21 cellular contexts compared by ENCODE assay signal in the genomic region with DNA sequence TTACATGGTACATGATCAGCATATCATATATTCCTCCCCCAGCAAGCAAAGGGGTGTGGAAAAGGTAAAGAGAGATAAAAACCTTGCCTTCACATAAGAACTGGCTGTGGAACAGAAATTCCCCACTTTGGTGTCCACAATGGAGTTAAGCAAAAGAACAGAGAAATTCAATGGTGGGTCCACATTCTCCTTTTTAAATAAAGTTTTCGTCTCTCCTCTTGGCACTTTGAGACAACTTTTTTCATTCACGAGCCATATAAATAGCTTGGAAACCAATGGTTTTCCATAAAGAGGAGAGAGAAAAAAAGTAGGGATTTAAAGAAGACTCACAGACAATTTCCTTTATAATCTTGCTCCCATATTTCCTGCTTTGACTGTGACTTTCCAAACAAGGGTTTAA.
DNase-seq lines count a peak whose midpoint lies in the region; ATAC-seq, FAIRE-seq and TF ChIP-seq lines count a peak whose summit lies in the region.
"Had no signal": no experiment of that assay in that cellular context is flagged by ENCODE, and none has a peak within 500 bp of the region (broad histone marks: within the 10 kb centered on the region; RNA-seq: fewer than 3 reads in every experiment).

No MANE protein-coding gene starts in this region.

- peak overlapping the region; percentile 96; the same call in 1 of the 2 replicates for H3K27ac ChIP-seq in IMR-90 (ENCODE audit: insufficient read depth, low read length)
- H3K27ac ChIP-seq in K562 (ENCODE audit: extremely low read depth, low read depth, low read length) = no peak overlapping the region
- H3K27ac ChIP-seq in esophagus squamous epithelium = peak overlapping the region in 1 of 4 donors; percentile 36
- H3K27ac ChIP-seq: A549, prostate gland, transverse colon had no signal

- H3K4me2 ChIP-seq in IMR-90 (ENCODE audit: low read depth, low read length) = peak overlapping the region; percentile 31
- no peak overlapping the region for H3K4me2 ChIP-seq in K562 (ENCODE audit: insufficient read depth, low read length)
- peak overlapping the region; percentile 7 for H3K4me2 ChIP-seq in skeletal muscle satellite cell (ENCODE audit: low read length)
- H3K4me2 ChIP-seq: A549 had no signal

- peak overlapping the region; percentile 95 for H2BK5ac ChIP-seq in IMR-90 (ENCODE audit: low read depth, low read length, poor library complexity, severe bottlenecking)

- H2AFZ ChIP-seq in IMR-90 (replicated peaks; ENCODE audit: low read length, poor library complexity) (no peak overlapping the region), K562 (ENCODE audit: low read depth, low read length) (peak overlapping the region; percentile 27; the same call in 1 of the 2 replicates)

- WGBS in IMR-90 (ENCODE audit: extremely low coverage in 2 of 2, insufficient read length in 1 of 2), 2 experiments = no CpG with 5 or more reads among the region's 2 CpGs
- WGBS in K562 (ENCODE audit: insufficient coverage, low coverage, missing lambda C conversion rate) = 17% methylated on average over 2 of the region's 2 CpGs
- WGBS in esophagus squamous epithelium, 2 donors = 77 to 82% methylated on average over 2 of the region's 2 CpGs

- peak overlapping the region; percentile 89 for H4K5ac ChIP-seq in IMR-90 (ENCODE audit: low read depth, low read length)

- CTCF ChIA-PET in activated CD4-positive, alpha-beta T cell treated with anti-CD3 and anti-CD28 coated beads, Interleukin-2, amount 10 ng/mL, durations not matched to agents 7 days and 5 days (lab: Charles Lee) = interaction anchor here (1.0 kb wide), 1 partner anchor 27 kb away, joined by 3 read pairs; no protein-coding TSS in a partner anchor
- CTCF ChIA-PET in IMR-90 (lab: Yijun Ruan, JAX) (no interaction called here), K562 (lab: Yijun Ruan, JAX; ENCODE audit: low intra/inter-chr PET ratio) (no interaction called here)

- H2AK9ac ChIP-seq in IMR-90 (replicated peaks; ENCODE audit: low read depth, low read length, poor library complexity) = no peak overlapping the region

- no peak overlapping the region for H3K4me3 ChIP-seq in IMR-90 (ENCODE audit: insufficient read depth, low read depth, low read length)
- no peak overlapping the region for H3K4me3 ChIP-seq in K562
- no peak overlapping the region for H3K4me3 ChIP-seq in skeletal muscle satellite cell (ENCODE audit: low read length)
- H3K4me3 ChIP-seq in esophagus squamous epithelium = no peak overlapping the region
- H3K4me3 ChIP-seq: A549, lung, prostate gland, transverse colon had no signal

- peak overlapping the region; percentile 73 for H3K4me3 Mint-ChIP-seq in activated CD4-positive, alpha-beta T cell treated with anti-CD3 and anti-CD28 coated beads, Interleukin-2, amount 10 ng/mL, durations not matched to agents 24 days and 14 days
- H3K4me3 Mint-ChIP-seq in activated CD4-positive, alpha-beta T cell treated with anti-CD3 and anti-CD28 coated beads, Interleukin-2, amount 10 ng/mL, durations not matched to agents 7 days and 5 days = no peak overlapping the region
- H3K4me3 Mint-ChIP-seq: CD14-positive monocyte had no signal

- no peak for TF ChIP-seq EP300 in K562 (IDR thresholded peaks at IDR 0.05; ENCODE audit: low read length)

- H3K23ac ChIP-seq in IMR-90 (ENCODE audit: low read depth, low read length) = peak overlapping the region; percentile 59; the same call in 1 of the 2 replicates

- H3K36me3 ChIP-seq in IMR-90 (ENCODE audit: control insufficient read depth, insufficient read depth, low read length) (peaks cover 3% of the 10 kb centered on the region; the same call in 1 of the 2 replicates), K562 (ENCODE audit: control insufficient read depth, insufficient read depth, low read length) (no peaks in the 10 kb centered on the region), skeletal muscle satellite cell (ENCODE audit: insufficient read depth, low read length) (peaks cover 10% of the 10 kb centered on the region), esophagus squamous epithelium (no peaks in the 10 kb centered on the region)
- H3K36me3 ChIP-seq: prostate gland, transverse colon had no signal

- H4K20me1 ChIP-seq in IMR-90 (ENCODE audit: insufficient read depth, low read length) (no peaks in the 10 kb centered on the region), K562 (replicated peaks; ENCODE audit: control insufficient read depth, insufficient read depth, low read length) (no peaks in the 10 kb centered on the region)

- TF ChIP-seq POLR2A in IMR-90 (IDR thresholded peaks at IDR 0.05; ENCODE audit: low read depth, low read length) (no peak), K562 (conservative IDR thresholded peaks at IDR 0.05) (no peak), esophagus squamous epithelium (IDR thresholded peaks at IDR 0.05) (no peak)

- H3K9me3 Mint-ChIP-seq in activated CD4-positive, alpha-beta T cell treated with anti-CD3 and anti-CD28 coated beads, Interleukin-2, amount 10 ng/mL, durations not matched to agents 24 days and 14 days = no peaks in the 10 kb centered on the region
- H3K9me3 Mint-ChIP-seq in activated CD4-positive, alpha-beta T cell treated with anti-CD3 and anti-CD28 coated beads, Interleukin-2, amount 10 ng/mL, durations not matched to agents 7 days and 5 days = no peaks in the 10 kb centered on the region
- H3K9me3 Mint-ChIP-seq: CD14-positive monocyte, naive B cell had no signal

- H3K18ac ChIP-seq in IMR-90 (ENCODE audit: low read depth, low read length) = peak overlapping the region; percentile 96

- peak overlapping the region; percentile 86 for H3K14ac ChIP-seq in IMR-90 (replicated peaks; ENCODE audit: low read depth, low read length)

- no peak for FAIRE-seq in K562 (lab: Jason Lieb, UNC)
- FAIRE-seq: A549 had no signal

- peak overlapping the region; percentile 46; the same call in 2 of the 3 replicates for H2BK15ac ChIP-seq in IMR-90 (ENCODE audit: low read depth, low read length)

- peaks cover 40 to 69% of the 10 kb centered on the region in 2 experiments for H3K79me1 ChIP-seq in IMR-90 (ENCODE audit: low read depth in 1 of 2, low read length in 2 of 2)

- TF ChIP-seq CTCF in IMR-90 (conservative IDR thresholded peaks at IDR 0.05; ENCODE audit: low read depth, low read length) (no peak), K562 (IDR thresholded peaks at IDR 0.05 in 2 of 3, conservative IDR thresholded peaks at IDR 0.05 in 1 of 3; ENCODE audit: insufficient read depth in 2 of 3, low read depth in 1 of 3, low read length in 3 of 3) (no peak), esophagus squamous epithelium (IDR thresholded peaks at IDR 0.05) (no peak), GM13976 (IDR thresholded peaks at IDR 0.05; ENCODE audit: borderline replicate concordance, control extremely low read depth, extremely low read depth, insufficient read depth, missing control alignments) (no peak)

- H2AK5ac ChIP-seq in IMR-90 (ENCODE audit: low read depth, low read length) = peak overlapping the region; percentile 69

- DNase-seq in activated CD4-positive, alpha-beta T cell treated with anti-CD3 and anti-CD28 coated beads, Interleukin-2, amount 10 ng/mL, durations not matched to agents 24 days and 14 days = no peak
- no peak for DNase-seq in activated CD4-positive, alpha-beta T cell treated with anti-CD3 and anti-CD28 coated beads, Interleukin-2, amount 10 ng/mL, durations not matched to agents 7 days and 5 days
- DNase-seq in IMR-90 (no peak), K562 (ENCODE audit: extremely low read depth in 1 of 4, low spot score in 3 of 4) (no peak), esophagus squamous epithelium (lab: John Stamatoyannopoulos, UW) (no peak), GM13976 (ENCODE audit: low spot score) (no peak), cortex of kidney (lab: John Stamatoyannopoulos, UW) (no peak)
- DNase-seq: dermis blood vessel endothelial cell, DMS53, erythroblast, head of caudate nucleus, naive B cell, NCI-H1048, NCI-H524, PC-3, transverse colon had no signal

- TF ChIP-seq RAD21 in IMR-90 (IDR thresholded peaks at IDR 0.05; ENCODE audit: low read length) (no peak), K562 (CRISPR knock-in tag; conservative IDR thresholded peaks at IDR 0.05 in 1 of 2, IDR thresholded peaks at IDR 0.05 in 1 of 2) (no peak)

- no peaks in the 10 kb centered on the region for H3K27me3 Mint-ChIP-seq in activated CD4-positive, alpha-beta T cell treated with anti-CD3 and anti-CD28 coated beads, Interleukin-2, amount 10 ng/mL, durations not matched to agents 24 days and 14 days
- H3K27me3 Mint-ChIP-seq in activated CD4-positive, alpha-beta T cell treated with anti-CD3 and anti-CD28 coated beads, Interleukin-2, amount 10 ng/mL, durations not matched to agents 7 days and 5 days = no peaks in the 10 kb centered on the region
- H3K27me3 Mint-ChIP-seq: naive B cell had no signal

- intact Hi-C loops in activated CD4-positive, alpha-beta T cell treated with anti-CD3 and anti-CD28 coated beads, Interleukin-2, amount 10 ng/mL, durations not matched to agents 24 days and 14 days (cut with micrococcal nuclease) = loop anchor here (2.0 to 10.0 kb wide), 4 partner anchors 18 to 103 kb away; no protein-coding TSS in a partner anchor
- intact Hi-C loops in IMR-90 (cut with micrococcal nuclease) = no loop called here
- intact Hi-C loops in K562 (cut with micrococcal nuclease) = no loop called here
- intact Hi-C loops in esophagus squamous epithelium (cut with DNase I) = no loop called here

- H3K9ac ChIP-seq in IMR-90 (ENCODE audit: low read depth, low read length) (peak overlapping the region; percentile 53; the same call in 1 of the 2 replicates), K562 (ENCODE audit: insufficient read depth in 1 of 2, low read depth in 2 of 2, low read length in 2 of 2) (no peak overlapping the region), skeletal muscle satellite cell (ENCODE audit: low read depth, low read length) (no peak overlapping the region)

- H4K91ac ChIP-seq in IMR-90 (ENCODE audit: insufficient read depth, low read depth, low read length) = peak overlapping the region; percentile 68

- H3K9me1 ChIP-seq in IMR-90 (ENCODE audit: insufficient read depth, low read length) = peaks cover 23% of the 10 kb centered on the region
- H3K9me1 ChIP-seq in K562 (ENCODE audit: control insufficient read depth, insufficient read depth, low read length) = no peaks in the 10 kb centered on the region

- no peaks in the 10 kb centered on the region for H3K9me3 ChIP-seq in IMR-90 (ENCODE audit: control insufficient read depth, insufficient read depth, low read length)
- H3K9me3 ChIP-seq in K562 (replicated peaks; ENCODE audit: control insufficient read depth, insufficient read depth, low read depth, low read length) = no peaks in the 10 kb centered on the region
- H3K9me3 ChIP-seq in skeletal muscle satellite cell (replicated peaks; ENCODE audit: low read length) = no peaks in the 10 kb centered on the region
- no peaks in the 10 kb centered on the region for H3K9me3 ChIP-seq in esophagus squamous epithelium
- H3K9me3 ChIP-seq: A549, prostate gland, transverse colon had no signal

- peaks cover 32% of the 10 kb centered on the region for H3K4me1 ChIP-seq in IMR-90 (ENCODE audit: control insufficient read depth, insufficient read depth, low read length)
- peaks cover 5 to 11% of the 10 kb centered on the region in 2 experiments; a peak in 4 of 5 replicates for H3K4me1 ChIP-seq in K562 (replicated peaks in 1 of 2; ENCODE audit: control insufficient read depth in 2 of 2, insufficient read depth in 2 of 2, low read length in 2 of 2)
- H3K4me1 ChIP-seq in skeletal muscle satellite cell (ENCODE audit: control insufficient read depth, insufficient read depth, low read length) = peaks cover 34% of the 10 kb centered on the region
- peaks cover 0 to 21% (median 3%) of the 10 kb centered on the region in 3 donors for H3K4me1 ChIP-seq in esophagus squamous epithelium
- H3K4me1 ChIP-seq: prostate gland had no signal

- in situ Hi-C loops in IMR-90 (cut with MboI; ENCODE audit: low sequenced_read_pairs) = no loop called here
- in situ Hi-C loops in K562 (cut with MboI) = no loop called here
- in situ Hi-C loops in GM13976 (cut with MboI; ENCODE audit: low sequenced_read_pairs, unreplicated experiment) = no loop called here

- H3K27me3 ChIP-seq in IMR-90 (ENCODE audit: control insufficient read depth, insufficient read depth, low read length) = no peaks in the 10 kb centered on the region
- H3K27me3 ChIP-seq in K562 (ENCODE audit: control insufficient read depth in 2 of 2, insufficient read depth in 2 of 2, low read length in 2 of 2) = 0 out of 5 replicates have a peak, but pooled peaks cover 0 to 4% of the 10 kb centered on the region in 2 experiments
- H3K27me3 ChIP-seq in skeletal muscle satellite cell (ENCODE audit: control insufficient read depth, insufficient read depth, low read length) = no peaks in the 10 kb centered on the region
- no peaks in the 10 kb centered on the region for H3K27me3 ChIP-seq in esophagus squamous epithelium
- H3K27me3 ChIP-seq: transverse colon had no signal

- no TSS peak for BruUV-seq in IMR-90 (replicated peaks; lab: Mats Ljungman, UMichigan)
- no TSS peak for BruUV-seq in K562 (replicated peaks; lab: Mats Ljungman, UMichigan)

- peak overlapping the region; percentile 79; the same call in 1 of the 2 replicates for H3K4ac ChIP-seq in IMR-90 (ENCODE audit: low read depth, low read length)

- dilution Hi-C loops in IMR-90 (cut with HindIII; ENCODE audit: low sequenced_read_pairs, unreplicated experiment) = no loop called here

- peaks cover 60% of the 10 kb centered on the region for H3K4me1 Mint-ChIP-seq in activated CD4-positive, alpha-beta T cell treated with anti-CD3 and anti-CD28 coated beads, Interleukin-2, amount 10 ng/mL, durations not matched to agents 24 days and 14 days
- peaks cover 36% of the 10 kb centered on the region for H3K4me1 Mint-ChIP-seq in activated CD4-positive, alpha-beta T cell treated with anti-CD3 and anti-CD28 coated beads, Interleukin-2, amount 10 ng/mL, durations not matched to agents 7 days and 5 days

- H3K36me3 Mint-ChIP-seq in activated CD4-positive, alpha-beta T cell treated with anti-CD3 and anti-CD28 coated beads, Interleukin-2, amount 10 ng/mL, durations not matched to agents 24 days and 14 days (ENCODE audit: low read depth) = peaks cover 31% of the 10 kb centered on the region
- H3K36me3 Mint-ChIP-seq in activated CD4-positive, alpha-beta T cell treated with anti-CD3 and anti-CD28 coated beads, Interleukin-2, amount 10 ng/mL, durations not matched to agents 7 days and 5 days (ENCODE audit: low read depth) = peaks cover 15% of the 10 kb centered on the region
- H3K36me3 Mint-ChIP-seq: CD14-positive monocyte had no signal

- H3K56ac ChIP-seq in IMR-90 (ENCODE audit: extremely low read depth, insufficient read depth, low read length) = peak overlapping the region; percentile 63; the same call in 1 of the 2 replicates

- POLR2A ChIA-PET in activated CD4-positive, alpha-beta T cell treated with anti-CD3 and anti-CD28 coated beads, Interleukin-2, amount 10 ng/mL, durations not matched to agents 7 days and 5 days (lab: Charles Lee) = no interaction called here
- POLR2A ChIA-PET in IMR-90 (lab: Charles Lee; ENCODE audit: unreplicated experiment) = interaction anchor here (0.6 kb wide), 1 partner anchor 560 kb away, joined by 3 read pairs; no protein-coding TSS in a partner anchor
- POLR2A ChIA-PET in K562 (lab: Yijun Ruan, JAX) = interaction anchor here (0.9 kb wide), 1 partner anchor 9 kb away, joined by 3 read pairs; no protein-coding TSS in a partner anchor

- H3K79me2 ChIP-seq in K562 (ENCODE audit: control insufficient read depth, insufficient read depth, low read length) = no peaks in the 10 kb centered on the region

- no peak for ATAC-seq in IMR-90 (ENCODE audit: low read depth)
- no peak for ATAC-seq in K562
- ATAC-seq: A549, PC-3 had no signal

- H4K8ac ChIP-seq in IMR-90 (ENCODE audit: low read depth in 2 of 2, low read length in 2 of 2) = peak overlapping the region; percentile 58 to 89

- H3K27ac Mint-ChIP-seq in activated CD4-positive, alpha-beta T cell treated with anti-CD3 and anti-CD28 coated beads, Interleukin-2, amount 10 ng/mL, durations not matched to agents 24 days and 14 days = peak overlapping the region; percentile 78
- no peak overlapping the region for H3K27ac Mint-ChIP-seq in activated CD4-positive, alpha-beta T cell treated with anti-CD3 and anti-CD28 coated beads, Interleukin-2, amount 10 ng/mL, durations not matched to agents 7 days and 5 days
- H3K27ac Mint-ChIP-seq: CD14-positive monocyte, naive B cell had no signal

- H2BK120ac ChIP-seq in IMR-90 (ENCODE audit: low read depth, low read length) = peak overlapping the region; percentile 89

- H2BK20ac ChIP-seq in IMR-90 (ENCODE audit: low read depth, low read length) = peak overlapping the region; percentile 91
